Comparison of ENCODE assay signal across 24 cellular contexts in the genomic region with DNA sequence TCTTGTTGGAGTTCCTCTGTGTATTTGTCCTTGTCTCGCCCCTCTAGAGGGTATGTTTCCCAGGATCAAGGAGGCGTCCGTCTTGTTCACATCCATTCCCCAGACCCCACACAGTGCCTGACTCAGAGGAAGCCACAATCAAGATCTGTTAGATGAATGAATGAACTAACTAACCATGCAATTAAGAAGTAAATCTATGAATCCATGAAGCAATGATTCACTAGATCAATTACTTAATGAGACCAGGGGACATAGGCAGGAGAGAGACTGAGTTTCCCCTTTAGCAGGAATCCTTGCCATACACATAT. TPM values are rescaled to one million over a fixed set of nuclear protein-coding genes. Genes with fewer than 3 reads are reported as not detected.
A peak's percentile ranks its signal among the peaks of the same experiment; 100 is the strongest.
DNase-seq lines count a peak whose midpoint lies in the region; ATAC-seq, FAIRE-seq and TF ChIP-seq lines count a peak whose summit lies in the region.
"Had no signal": no experiment of that assay in that cellular context is flagged by ENCODE, and none has a peak within 500 bp of the region (broad histone marks: within the 10 kb centered on the region; RNA-seq: fewer than 3 reads in every experiment).

No MANE protein-coding gene starts in this region.

- no peak for TF ChIP-seq POLR2A in GM12891 (IDR thresholded peaks at IDR 0.05; ENCODE audit: low read depth, low read length)

- intact Hi-C loops in psoas muscle (cut with DNase I): loop anchor here in 1 of 2 donors (10.0 kb wide), 1 partner anchor 1877 kb away; no protein-coding TSS in a partner anchor

- no peaks in the 10 kb centered on the region for H3K9me3 ChIP-seq in BLaER1 treated with 17β-estradiol and CSF1 and Interleukin-3, amounts not matched to agents 10 nM and 100 nM (replicated peaks in 1 of 11)
- H3K9me3 ChIP-seq in GM23248 (ENCODE audit: low read depth): no peaks in the 10 kb centered on the region
- no peaks in the 10 kb centered on the region for H3K9me3 ChIP-seq in psoas muscle
- H3K9me3 ChIP-seq: Caco-2, esophagus muscularis mucosa, gastroesophageal sphincter had no signal

- no peaks in the 10 kb centered on the region for H3K36me3 ChIP-seq in BLaER1 treated with 17β-estradiol and CSF1 and Interleukin-3, amounts not matched to agents 10 nM and 100 nM
- no peaks in the 10 kb centered on the region for H3K36me3 ChIP-seq in GM23248 (ENCODE audit: low read depth)
- H3K36me3 ChIP-seq in psoas muscle (ENCODE audit: insufficient read depth in 1 of 2, low read depth in 1 of 2): no peaks in the 10 kb centered on the region
- H3K36me3 ChIP-seq: esophagus muscularis mucosa, gastroesophageal sphincter had no signal

- no peaks in the 10 kb centered on the region for H3K79me2 ChIP-seq in GM23248 (ENCODE audit: insufficient read depth)

- H3K4me3 Mint-ChIP-seq in neural crest cell: peak overlapping the region; percentile 23
- H3K4me3 Mint-ChIP-seq: nephron progenitor cell had no signal

- H3K4me1 ChIP-seq in BLaER1 treated with 17β-estradiol and CSF1 and Interleukin-3, amounts not matched to agents 10 nM and 100 nM: peaks cover 31 to 48% (median 41%) of the 10 kb centered on the region in 10 experiments
- H3K4me1 ChIP-seq in GM23248 (ENCODE audit: insufficient read depth) (peaks cover 19% of the 10 kb centered on the region), psoas muscle (peaks cover 10% of the 10 kb centered on the region)

- TF ChIP-seq CTCF in neural crest cell (conservative IDR thresholded peaks at IDR 0.05): no peak
- no peak for TF ChIP-seq CTCF in psoas muscle (IDR thresholded peaks at IDR 0.05)

- H2AFZ ChIP-seq in GM23248: no peak overlapping the region

- H3K9me3 Mint-ChIP-seq in neural crest cell: no peaks in the 10 kb centered on the region
- H3K9me3 Mint-ChIP-seq: nephron progenitor cell had no signal

- H3K36me3 Mint-ChIP-seq in neural crest cell (ENCODE audit: low read depth): no peaks in the 10 kb centered on the region

- no peaks in the 10 kb centered on the region for H3F3A ChIP-seq in GM23248 (ENCODE audit: insufficient read depth)

- in situ Hi-C loops in GM23248 (cut with MboI): loop anchor here (10.0 kb wide), 1 partner anchor 147 kb away; no protein-coding TSS in a partner anchor

- peaks cover 15% of the 10 kb centered on the region for H3K27me3 Mint-ChIP-seq in neural crest cell (ENCODE audit: low read depth)

- no peak for FAIRE-seq in GM12891 (lab: Jason Lieb, UNC)
- FAIRE-seq: small intestine had no signal

- no peaks in the 10 kb centered on the region for H3K9me2 ChIP-seq in GM23248 (ENCODE audit: insufficient read depth)

- peak overlapping the region; percentile 89 for H3K27ac Mint-ChIP-seq in neural crest cell (ENCODE audit: unreplicated experiment)
- H3K27ac Mint-ChIP-seq: nephron progenitor cell had no signal

- peaks cover 42% of the 10 kb centered on the region for H3K4me1 Mint-ChIP-seq in neural crest cell

- H3K4me2 ChIP-seq in BLaER1 treated with 17β-estradiol and CSF1 and Interleukin-3, amounts not matched to agents 10 nM and 100 nM: peak overlapping the region; percentile 36 to 84 (median 73)
- no peak overlapping the region for H3K4me2 ChIP-seq in GM23248 (ENCODE audit: unreplicated experiment)

- peak overlapping the region in 3 of 11 experiments; percentile 14 to 53 (median 43); a peak in 7 of 22 replicates for H3K27ac ChIP-seq in BLaER1 treated with 17β-estradiol and CSF1 and Interleukin-3, amounts not matched to agents 10 nM and 100 nM
- H3K27ac ChIP-seq in GM23248: no peak overlapping the region
- peak overlapping the region; percentile 64 for H3K27ac ChIP-seq in caudate nucleus (ENCODE audit: low read depth, low read length)
- no peak overlapping the region for H3K27ac ChIP-seq in psoas muscle

- no peak overlapping the region for H3K4me3 ChIP-seq in BLaER1 treated with 17β-estradiol and CSF1 and Interleukin-3, amounts not matched to agents 10 nM and 100 nM
- no peak overlapping the region for H3K4me3 ChIP-seq in GM23248
- no peak overlapping the region for H3K4me3 ChIP-seq in psoas muscle

- WGBS in GM23248 (ENCODE audit: low coverage in 1 of 2, low lambda C conversion rate in 2 of 2, missing lambda C conversion rate in 2 of 2), 2 experiments: 88 to 93% methylated on average over 3 of the region's 3 CpGs
- WGBS in psoas muscle, 3 donors: 71 to 89% (median 83%) methylated on average over 3 of the region's 3 CpGs

- no peaks in the 10 kb centered on the region for H4K20me1 ChIP-seq in BLaER1 treated with 17β-estradiol and CSF1 and Interleukin-3, amounts not matched to agents 10 nM and 100 nM
- H4K20me1 ChIP-seq in GM23248 (ENCODE audit: insufficient read depth): no peaks in the 10 kb centered on the region

- ATAC-seq in psoas muscle: no peak
- ATAC-seq: gastroesophageal sphincter, Right ventricle myocardium inferior had no signal

- H3K9ac ChIP-seq in BLaER1 treated with 17β-estradiol and CSF1 and Interleukin-3, amounts not matched to agents 10 nM and 100 nM: no peak overlapping the region
- no peak overlapping the region for H3K9ac ChIP-seq in GM23248

- DNase-seq in GM23248 (peak; percentile 8), caudate nucleus (lab: John Stamatoyannopoulos, UW) (no peak), neural crest cell (ENCODE audit: low read depth, low spot score) (no peak), psoas muscle (no peak), NCI-H524 treated with DMSO at 0.1 percent for 48 hours (lab: John Stamatoyannopoulos, UW) (no peak), SW480 (ENCODE audit: low spot score) (no peak), GM12891 (ENCODE audit: insufficient read length, low spot score) (no peak)
- DNase-seq: activated CD8-positive, alpha-beta memory T cell treated with anti-CD3 and anti-CD28 coated beads for 24 hours; Caco-2; effector CD8-positive, alpha-beta T cell; EL; GOT3; Kasumi-1; left cardiac atrium; NCI-H1092; NCI-H2081; NCI-H510A treated with DMSO at 0.1 percent for 48 hours; nephron progenitor cell; small intestine; stimulated activated CD4-positive, alpha-beta T cell treated with anti-CD3 and anti-CD28 coated beads, Interleukin-4, amount 100 ng/mL, for 24 hours had no signal

- no peaks in the 10 kb centered on the region for H3K27me3 ChIP-seq in BLaER1 treated with 17β-estradiol and CSF1 and Interleukin-3, amounts not matched to agents 10 nM and 100 nM
- H3K27me3 ChIP-seq in GM23248 (replicated peaks; ENCODE audit: insufficient read depth): no peaks in the 10 kb centered on the region
- H3K27me3 ChIP-seq in psoas muscle (ENCODE audit: insufficient read depth in 3 of 3, low read length in 2 of 3): no peaks in the 10 kb centered on the region
- H3K27me3 ChIP-seq: esophagus muscularis mucosa, gastroesophageal sphincter had no signal

TF ChIP-seq in GM12891, 5 proteins besides CTCF, POLR2A, EP300 and RAD21:
- TF ChIP-seq TAF1 (IDR thresholded peaks at IDR 0.05; ENCODE audit: low read depth, low read length): no peak
- no peak for TF ChIP-seq POLR2AphosphoS5 (IDR thresholded peaks at IDR 0.05; ENCODE audit: low read depth, low read length)
- no peak for TF ChIP-seq PAX5 (IDR thresholded peaks at IDR 0.05; ENCODE audit: insufficient read depth, low read length, severe bottlenecking)
- no peak for TF ChIP-seq SPI1 (IDR thresholded peaks at IDR 0.05; ENCODE audit: low read depth, low read length)
- TF ChIP-seq POU2F2 (IDR thresholded peaks at IDR 0.05; ENCODE audit: low read depth, low read length): no peak

RNA-seq across cellular contexts. Expression of gene BLOC1S4, which starts 11.9 kb away (rescaled TPM):
- total RNA-seq in GM23248 (2014; rRNA removed; shearing (Covaris generic)): 22.9 and 27.3 TPM in 2 replicates
- polyA plus RNA-seq in GM23248 (2016; fragmentation: Nextera tagmentation; extraction: Ambion mirVana) (22.7 and 23.3 TPM in 2 replicates), psoas muscle (10 to 100 TPM in 1 of 3 donors, 1 to 10 TPM in 2; 7.6 to 13.8 (median 9.7) TPM)
- total RNA-seq in neural crest cell (23.8 and 25.1 TPM in 2 replicates), psoas muscle (10 to 100 TPM in 3 of 4 donors, 1 to 10 TPM in 1; 9.3 to 15.0 (median 14.2) TPM)
- 10.5 TPM for polyA plus RNA-seq in GM12891 (2012; ENCODE audit: low read depth, missing spikeins)

RNA-seq across cellular contexts. Expression of gene MRFAP1L1, which starts 18.2 kb away (rescaled TPM):
- total RNA-seq in GM23248 (2014; rRNA removed; shearing (Covaris generic)): 44.1 and 62.6 TPM in 2 replicates
- polyA plus RNA-seq in GM23248 (2016; fragmentation: Nextera tagmentation; extraction: Ambion mirVana) (43.9 and 46.1 TPM in 2 replicates), psoas muscle (10 to 100 TPM; 40.5 to 79.0 (median 48.5) TPM)
- total RNA-seq in neural crest cell (70.4 and 74.0 TPM in 2 replicates), psoas muscle (10 to 100 TPM; 30.0 to 39.1 (median 32.4) TPM)
- 27.7 TPM for polyA plus RNA-seq in GM12891 (2012; ENCODE audit: low read depth, missing spikeins)

RNA-seq across cellular contexts. Expression of gene S100P, which starts 34.2 kb away (rescaled TPM):
- total RNA-seq in GM23248 (2014; rRNA removed; shearing (Covaris generic)): 0.38 TPM in 1 of 2 replicates, not detected in the other
- polyA plus RNA-seq in GM23248 (2016; fragmentation: Nextera tagmentation; extraction: Ambion mirVana) (0.80 TPM in 1 of 2 replicates, not detected in the other), psoas muscle (under 1 TPM; 0.34 to 0.36 (median 0.35) TPM)
- total RNA-seq in neural crest cell (not detected in 2 replicates), psoas muscle (1 to 10 TPM in 1 of 4 donors, under 1 TPM in 2, not detected in 1; 0.34 to 1.5 (median 0.68) TPM)
- polyA plus RNA-seq in GM12891 (2012; ENCODE audit: low read depth, missing spikeins): not detected
- total RNA-seq: Right ventricle myocardium inferior had no signal

RNA-seq across cellular contexts. Expression of gene KIAA0232, which starts 54.6 kb away (rescaled TPM):
- 20.6 and 32.6 TPM in 2 replicates for total RNA-seq in GM23248 (2014; rRNA removed; shearing (Covaris generic))
- polyA plus RNA-seq in GM23248 (2016; fragmentation: Nextera tagmentation; extraction: Ambion mirVana) (20.7 and 21.7 TPM in 2 replicates), psoas muscle (10 to 100 TPM in 2 of 3 donors, 1 to 10 TPM in 1; 8.7 to 53.3 (median 20.8) TPM)
- total RNA-seq in neural crest cell (40.1 and 41.7 TPM in 2 replicates), psoas muscle (10 to 100 TPM; 50.9 to 79.8 (median 56.8) TPM)
- 5.1 TPM for polyA plus RNA-seq in GM12891 (2012; ENCODE audit: low read depth, missing spikeins)
